14 cellular contexts compared by ENCODE assay signal in the genomic region with DNA sequence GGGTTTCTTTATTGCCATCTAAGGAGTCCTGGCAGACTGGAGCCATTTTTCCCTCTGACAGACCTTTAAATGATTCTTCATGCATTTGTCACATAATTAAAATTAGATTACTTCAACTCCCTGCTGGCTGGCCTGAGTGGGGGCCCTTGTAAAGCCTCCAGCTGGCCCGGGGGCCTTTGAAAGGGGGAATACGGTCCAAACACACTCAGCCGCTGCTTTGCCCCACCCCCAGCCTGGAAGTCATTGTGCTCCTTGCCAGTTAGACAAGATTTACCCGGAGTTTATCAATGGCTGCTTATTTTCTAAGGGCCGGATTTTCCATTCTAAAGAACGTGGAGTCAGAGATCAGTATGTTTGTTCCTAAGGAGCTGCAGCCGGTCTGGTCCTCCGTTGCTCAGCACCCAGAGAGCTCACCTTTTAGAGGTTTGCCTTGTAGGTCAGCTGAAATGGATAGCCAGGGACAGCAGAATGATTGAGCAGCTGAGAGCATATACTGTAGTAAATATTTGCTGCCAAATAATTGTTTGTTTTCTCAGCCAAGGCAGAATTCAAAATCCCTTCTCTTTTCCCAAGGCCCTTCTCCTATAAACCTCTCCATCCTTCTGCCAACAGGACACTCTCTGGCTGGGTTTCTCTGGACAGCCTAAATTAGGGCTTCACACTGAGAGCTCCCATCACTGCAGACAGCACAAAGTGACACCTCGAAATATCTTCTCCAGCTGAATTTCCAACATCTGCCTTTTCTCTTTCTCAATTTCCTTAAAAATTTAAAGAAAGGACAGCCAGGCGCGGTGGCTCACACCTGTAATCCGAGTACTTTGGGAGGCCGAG.
DNase-seq lines count a peak whose midpoint lies in the region; ATAC-seq, FAIRE-seq and TF ChIP-seq lines count a peak whose summit lies in the region.
"Had no signal": no experiment of that assay in that cellular context is flagged by ENCODE, and none has a peak within 500 bp of the region (broad histone marks: within the 10 kb centered on the region; RNA-seq: fewer than 3 reads in every experiment).

No MANE protein-coding gene starts in this region.

- peak overlapping the region in 2 of 4 donors; percentile 5 for H3K4me3 ChIP-seq in gastrocnemius medialis
- H3K4me3 ChIP-seq in CD8-positive, alpha-beta memory T cell (ENCODE audit: low read length) = no peak overlapping the region

- H3K36me3 Mint-ChIP-seq in CD8-positive, alpha-beta memory T cell = no peaks in the 10 kb centered on the region
- no peaks in the 10 kb centered on the region for H3K36me3 Mint-ChIP-seq in activated T-cell treated with anti-CD3 and anti-CD28 coated beads, Interleukin-2, amount 50 U/mL, for 4 hours (ENCODE audit: insufficient read depth)
- H3K36me3 Mint-ChIP-seq: CD8-positive, alpha-beta T cell had no signal

- no peaks in the 10 kb centered on the region for H3K9me3 ChIP-seq in gastrocnemius medialis
- no peaks in the 10 kb centered on the region for H3K9me3 ChIP-seq in CD8-positive, alpha-beta memory T cell (ENCODE audit: low read length)

- TF ChIP-seq POLR2A in gastrocnemius medialis (IDR thresholded peaks at IDR 0.05) = no peak

- H3K4me3 Mint-ChIP-seq in CD8-positive, alpha-beta memory T cell = no peak overlapping the region
- no peak overlapping the region for H3K4me3 Mint-ChIP-seq in activated T-cell treated with anti-CD3 and anti-CD28 coated beads, Interleukin-2, amount 50 U/mL, for 4 hours
- H3K4me3 Mint-ChIP-seq: CD8-positive, alpha-beta T cell had no signal

- no peak for TF ChIP-seq CTCF in gastrocnemius medialis (IDR thresholded peaks at IDR 0.05 in 4 of 5, conservative IDR thresholded peaks at IDR 0.05 in 1 of 5)

- peaks cover 22 to 29% of the 10 kb centered on the region in 2 donors for H3K4me1 ChIP-seq in gastrocnemius medialis
- H3K4me1 ChIP-seq in CD8-positive, alpha-beta memory T cell (ENCODE audit: insufficient read depth, low read length) = no peaks in the 10 kb centered on the region

- POLR2A ChIA-PET in CD8-positive, alpha-beta memory T cell (lab: Charles Lee) = no interaction called here

- peak; percentile 70 to 71 for ATAC-seq in gastrocnemius medialis
- ATAC-seq in GM18520 (IDR thresholded peaks at IDR 0.05; ENCODE audit: unreplicated experiment) = no peak
- no peak for ATAC-seq in activated T-cell treated with anti-CD3 and anti-CD28 coated beads, Interleukin-2, amount 50 U/mL, for 4 hours
- ATAC-seq: CD8-positive, alpha-beta T cell; esophagus mucosa had no signal

- H3K36me3 ChIP-seq in gastrocnemius medialis = no peaks in the 10 kb centered on the region
- H3K36me3 ChIP-seq in CD8-positive, alpha-beta memory T cell (ENCODE audit: insufficient read depth, low read length) = no peaks in the 10 kb centered on the region

- DNase-seq in NCI-H1092 (lab: John Stamatoyannopoulos, UW) = peak; percentile 18
- DNase-seq in cerebellar cortex (ENCODE audit: low spot score) = peak; percentile 68
- peak; percentile 24 to 70 for DNase-seq in gastrocnemius medialis
- DNase-seq in kidney tubule cell (ENCODE audit: low spot score) = no peak
- no peak for DNase-seq in CD8-positive, alpha-beta memory T cell
- DNase-seq in activated T-cell treated with anti-CD3 and anti-CD28 coated beads, Interleukin-2, amount 50 U/mL, for 4 hours = no peak
- DNase-seq: CD8-positive, alpha-beta T cell; NCI-H1105 treated with DMSO at 0.1 percent for 48 hours; T-helper 9 cell; trophoblast cell had no signal

- peak; percentile 92 for FAIRE-seq in islet of Langerhans (lab: Jason Lieb, UNC)
- FAIRE-seq: keratinocyte had no signal

- H3K9me3 Mint-ChIP-seq in CD8-positive, alpha-beta memory T cell = peaks cover 0 to 4% (median 0%) of the 10 kb centered on the region in 5 donors
- H3K9me3 Mint-ChIP-seq in activated T-cell treated with anti-CD3 and anti-CD28 coated beads, Interleukin-2, amount 50 U/mL, for 4 hours = peaks cover 4% of the 10 kb centered on the region

- intact Hi-C loops in gastrocnemius medialis (cut with DNase I; ENCODE audit: low total_unique reads) = loop anchor here (2.0 to 5.0 kb wide), 5 partner anchors 44 to 370 kb away; no protein-coding TSS in a partner anchor

- CTCF ChIA-PET in CD8-positive, alpha-beta memory T cell (lab: Charles Lee) = no interaction called here

- H3K27me3 Mint-ChIP-seq in CD8-positive, alpha-beta memory T cell = peaks cover 0 to 6% of the 10 kb centered on the region in 2 donors
- H3K27me3 Mint-ChIP-seq in activated T-cell treated with anti-CD3 and anti-CD28 coated beads, Interleukin-2, amount 50 U/mL, for 4 hours (ENCODE audit: low read depth) = peaks cover 7% of the 10 kb centered on the region

- H3K27me3 ChIP-seq in gastrocnemius medialis = no peaks in the 10 kb centered on the region
- no peaks in the 10 kb centered on the region for H3K27me3 ChIP-seq in CD8-positive, alpha-beta memory T cell (ENCODE audit: insufficient read depth, low read length, poor library complexity, severe bottlenecking)

- H3K27ac Mint-ChIP-seq in CD8-positive, alpha-beta memory T cell = peak overlapping the region in 1 of 8 donors; percentile 41
- H3K27ac Mint-ChIP-seq: CD8-positive, alpha-beta T cell had no signal

- peak overlapping the region; percentile 79 to 90 (median 88) for H3K27ac ChIP-seq in gastrocnemius medialis
- no peak overlapping the region for H3K27ac ChIP-seq in CD8-positive, alpha-beta memory T cell (ENCODE audit: low read depth, low read length)

- H3K4me1 Mint-ChIP-seq in CD8-positive, alpha-beta memory T cell = no peaks in the 10 kb centered on the region
- H3K4me1 Mint-ChIP-seq in activated T-cell treated with anti-CD3 and anti-CD28 coated beads, Interleukin-2, amount 50 U/mL, for 4 hours (ENCODE audit: low read depth) = no peaks in the 10 kb centered on the region

- in situ Hi-C loops in gastrocnemius medialis (cut with MboI; ENCODE audit: low sequenced_read_pairs in 4 of 4) = no loop called here

Comparison
In these comparisons a context has a peak if more than half of its experiments do, and no peak if none do; other contexts are left out.
1. DNase-seq: peak in NCI-H1092 (single experiment), cerebellar cortex (single experiment) and gastrocnemius medialis (2 of 2); none in kidney tubule cell (single experiment), CD8-positive, alpha-beta memory T cell (0 of 5) and activated T-cell treated with anti-CD3 and anti-CD28 coated beads, Interleukin-2, amount 50 U/mL, for 4 hours (single experiment).
2. ATAC-seq: peak in gastrocnemius medialis (2 of 2); none in GM18520 (single experiment) and activated T-cell treated with anti-CD3 and anti-CD28 coated beads, Interleukin-2, amount 50 U/mL, for 4 hours (0 of 2).